In the genomic region with DNA sequence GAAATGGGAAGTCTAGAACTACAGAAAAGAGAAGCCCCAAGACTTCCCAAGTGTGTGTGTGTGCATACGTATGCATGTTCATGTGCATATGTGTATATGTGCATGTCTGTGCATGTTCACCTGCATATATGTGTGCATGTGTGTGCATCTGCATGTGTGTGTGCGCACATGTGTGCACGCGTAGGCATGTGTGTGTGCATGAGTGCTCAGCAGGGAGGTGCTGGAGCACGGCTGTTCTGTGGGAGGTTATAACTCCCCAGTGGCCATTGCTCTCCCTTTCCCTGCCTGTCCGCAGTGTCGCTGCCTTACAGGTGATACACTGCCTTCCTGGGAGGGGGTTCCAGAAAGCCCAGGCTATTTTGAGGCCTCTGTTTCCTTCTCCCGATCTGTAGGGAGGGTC, we compare ENCODE assay signal across 22 cellular contexts. TPM values are rescaled to one million over a fixed set of nuclear protein-coding genes. Genes with fewer than 3 reads are reported as not detected.
"Had no signal": no experiment of that assay in that cellular context is flagged by ENCODE, and none has a peak within 500 bp of the region (broad histone marks: within the 10 kb centered on the region; RNA-seq: fewer than 3 reads in every experiment).

No MANE protein-coding gene starts in this region.

- H3K27ac ChIP-seq: KMS-11 had no signal

- H3K4me3 ChIP-seq: K562 had no signal

- DNase-seq: Kasumi-1, MM.1S, NCI-H1092 treated with DMSO at 0.1 percent for 48 hours, NCI-H1436, NCI-H187, NCI-H2029, NCI-H2081 treated with DMSO at 0.1 percent for 48 hours, NCI-H2171, NCI-H226, NCI-H446, NCI-H510A, NCI-H524 treated with DMSO at 0.1 percent for 48 hours, NCI-H69, NCI-H774, RPMI8226, SHP77, SK-N-SH, SW 1271 had no signal

- H3K9me3 Mint-ChIP-seq: IgD-negative memory B cell had no signal

- H3K9ac ChIP-seq: KMS-11, SK-N-SH had no signal

- H3K9me3 ChIP-seq: SK-N-SH had no signal

- H3K4me2 ChIP-seq: KMS-11, SK-N-SH had no signal

RNA-seq across cellular contexts. Expression of a gene that starts 29.8 kb away (rescaled TPM):
- total RNA-seq: M059J had no signal
- polyA plus RNA-seq: IgD-negative memory B cell had no signal

RNA-seq across cellular contexts. Expression of a gene that starts 50.5 kb away (rescaled TPM):
- total RNA-seq: M059J had no signal
